19 cellular contexts compared by ENCODE assay signal in the genomic region with DNA sequence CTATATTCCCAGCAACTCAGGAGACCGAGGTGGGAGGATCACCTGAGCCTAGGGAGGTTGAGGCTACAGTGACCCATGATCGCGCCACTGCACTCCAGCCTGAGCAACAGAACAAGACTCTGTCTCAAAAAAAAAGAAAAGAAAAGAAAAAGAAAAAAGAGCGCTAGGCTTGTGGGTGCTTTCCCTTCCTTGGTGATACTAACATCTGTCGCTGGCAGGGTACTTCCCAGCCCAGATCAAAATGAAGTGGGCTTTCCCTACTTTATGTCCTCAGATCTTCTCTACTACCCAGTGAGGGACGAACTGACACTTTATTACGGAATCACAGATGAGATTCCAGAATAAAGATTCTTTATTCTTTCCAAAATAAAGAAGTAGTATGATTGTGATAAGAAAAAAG.
DNase-seq lines count a peak whose midpoint lies in the region; ATAC-seq and TF ChIP-seq lines count a peak whose summit lies in the region.
"Had no signal": no experiment of that assay in that cellular context is flagged by ENCODE, and none has a peak within 500 bp of the region (broad histone marks: within the 10 kb centered on the region; RNA-seq: fewer than 3 reads in every experiment).

No MANE protein-coding gene starts in this region.

- no peaks in the 10 kb centered on the region for H3K27me3 ChIP-seq in MM.1S (replicated peaks; ENCODE audit: insufficient read depth, low read length)
- H3K27me3 ChIP-seq: SJSA1 had no signal

- H3K36me3 Mint-ChIP-seq in activated naive CD4-positive, alpha-beta T cell treated with anti-CD3 and anti-CD28 coated beads, Interleukin-2, amount 50 U/mL, for 72 hours = no peaks in the 10 kb centered on the region
- no peaks in the 10 kb centered on the region for H3K36me3 Mint-ChIP-seq in activated naive CD4-positive, alpha-beta T cell treated with anti-CD3 and anti-CD28 coated beads, Interleukin-2, amount 10 ng/mL, durations not matched to agents 7 days and 5 days

- no peaks in the 10 kb centered on the region for H3F3A ChIP-seq in MM.1S (ENCODE audit: insufficient read depth, low read length)

- no peaks in the 10 kb centered on the region for H3K4me1 ChIP-seq in MM.1S (ENCODE audit: low read length)
- H3K4me1 ChIP-seq: HAP-1, SJSA1 had no signal

- H3K79me2 ChIP-seq in MM.1S (ENCODE audit: low read length) = no peaks in the 10 kb centered on the region

- TF ChIP-seq CTCF in MM.1S (IDR thresholded peaks at IDR 0.05; ENCODE audit: low read length) = no peak

- no peak overlapping the region for H3K27ac ChIP-seq in MM.1S (ENCODE audit: low read length)
- H3K27ac ChIP-seq: C4-2B, GM23248, HL-60, SJSA1 had no signal

- H3K9me3 ChIP-seq in MM.1S (replicated peaks; ENCODE audit: insufficient read depth, low read length) = no peaks in the 10 kb centered on the region
- H3K9me3 ChIP-seq: HAP-1, SJSA1 had no signal

- no peaks in the 10 kb centered on the region for H3K9me3 Mint-ChIP-seq in activated naive CD4-positive, alpha-beta T cell treated with anti-CD3 and anti-CD28 coated beads, Interleukin-2, amount 50 U/mL, for 72 hours
- H3K9me3 Mint-ChIP-seq in activated naive CD4-positive, alpha-beta T cell treated with anti-CD3 and anti-CD28 coated beads, Interleukin-2, amount 10 ng/mL, durations not matched to agents 7 days and 5 days = no peaks in the 10 kb centered on the region
- H3K9me3 Mint-ChIP-seq: IgD-negative memory B cell had no signal

- no peak overlapping the region for H3K4me3 Mint-ChIP-seq in activated naive CD4-positive, alpha-beta T cell treated with anti-CD3 and anti-CD28 coated beads, Interleukin-2, amount 10 ng/mL, durations not matched to agents 7 days and 5 days
- H3K4me3 Mint-ChIP-seq: IgD-negative memory B cell had no signal

- CTCF ChIA-PET in activated naive CD4-positive, alpha-beta T cell treated with anti-CD3 and anti-CD28 coated beads, Interleukin-2, amount 10 ng/mL, durations not matched to agents 7 days and 5 days (lab: Charles Lee) = no interaction called here

- DNase-seq in activated naive CD4-positive, alpha-beta T cell treated with anti-CD3 and anti-CD28 coated beads, Interleukin-2, amount 50 U/mL, for 72 hours (ENCODE audit: low spot score in 2 of 2) = no peak
- DNase-seq in activated naive CD4-positive, alpha-beta T cell treated with anti-CD3 and anti-CD28 coated beads, Interleukin-2, amount 10 ng/mL, durations not matched to agents 7 days and 5 days = no peak
- DNase-seq in NCI-H2171 treated with DMSO at 0.1 percent for 48 hours (lab: John Stamatoyannopoulos, UW) = peak; percentile 45
- peak; percentile 14 for DNase-seq in islet precursor cell
- DNase-seq in MM.1S = no peak
- DNase-seq in NCI-H146 treated with DMSO at 0.1 percent for 48 hours (lab: John Stamatoyannopoulos, UW; ENCODE audit: unreplicated experiment) = no peak
- DNase-seq: GM23248, Karpas-422, NCI-H1048, NCI-H1436 treated with DMSO at 0.1 percent for 48 hours, NCI-H2029 treated with DMSO at 0.1 percent for 48 hours, NCI-H446 treated with DMSO at 0.1 percent for 48 hours had no signal

- H3K4me1 Mint-ChIP-seq in activated naive CD4-positive, alpha-beta T cell treated with anti-CD3 and anti-CD28 coated beads, Interleukin-2, amount 10 ng/mL, durations not matched to agents 7 days and 5 days = peaks cover 7% of the 10 kb centered on the region

- no peaks in the 10 kb centered on the region for H3K27me3 Mint-ChIP-seq in activated naive CD4-positive, alpha-beta T cell treated with anti-CD3 and anti-CD28 coated beads, Interleukin-2, amount 10 ng/mL, durations not matched to agents 7 days and 5 days
- H3K27me3 Mint-ChIP-seq: IgD-negative memory B cell had no signal

- H3K4me2 ChIP-seq in MM.1S (ENCODE audit: low read depth, low read length) = no peak overlapping the region

- H3K36me3 ChIP-seq in MM.1S (replicated peaks; ENCODE audit: insufficient read depth, low read length) = no peaks in the 10 kb centered on the region
- H3K36me3 ChIP-seq: HAP-1, SJSA1 had no signal

- no peak overlapping the region for H3K9ac ChIP-seq in MM.1S (ENCODE audit: low read length)
- H3K9ac ChIP-seq: GM23248 had no signal

- no peak overlapping the region for H3K4me3 ChIP-seq in MM.1S (ENCODE audit: low read length)
- H3K4me3 ChIP-seq: GM23248, HAP-1, SJSA1 had no signal

- no peak overlapping the region for H2AFZ ChIP-seq in MM.1S (ENCODE audit: low read length)
- H2AFZ ChIP-seq: GM23248 had no signal

- no peaks in the 10 kb centered on the region for H4K20me1 ChIP-seq in MM.1S (ENCODE audit: insufficient read depth, low read length)

- peak in 1 of 2 donors; percentile 33 for ATAC-seq in activated naive CD4-positive, alpha-beta T cell treated with anti-CD3 and anti-CD28 coated beads, Interleukin-2, amount 50 U/mL, for 72 hours
- ATAC-seq in GM18909 (IDR thresholded peaks at IDR 0.05; ENCODE audit: poor library complexity, unreplicated experiment) = no peak
- ATAC-seq: Panc1 had no signal

- H3K9me2 ChIP-seq in MM.1S (replicated peaks; ENCODE audit: insufficient read depth, low read length) = no peaks in the 10 kb centered on the region

- H3K27ac Mint-ChIP-seq in activated naive CD4-positive, alpha-beta T cell treated with anti-CD3 and anti-CD28 coated beads, Interleukin-2, amount 50 U/mL, for 72 hours = peak overlapping the region; percentile 39 to 68
- H3K27ac Mint-ChIP-seq in activated naive CD4-positive, alpha-beta T cell treated with anti-CD3 and anti-CD28 coated beads, Interleukin-2, amount 10 ng/mL, durations not matched to agents 7 days and 5 days = no peak overlapping the region
- H3K27ac Mint-ChIP-seq: IgD-negative memory B cell had no signal

Comparison
In these comparisons a context has a peak if more than half of its experiments do, and no peak if none do; other contexts are left out.
1. DNase-seq: peak in NCI-H2171 treated with DMSO at 0.1 percent for 48 hours (single experiment) and islet precursor cell (single experiment); none in activated naive CD4-positive, alpha-beta T cell treated with anti-CD3 and anti-CD28 coated beads, Interleukin-2, amount 50 U/mL, for 72 hours (0 of 2), activated naive CD4-positive, alpha-beta T cell treated with anti-CD3 and anti-CD28 coated beads, Interleukin-2, amount 10 ng/mL, durations not matched to agents 7 days and 5 days (single experiment), MM.1S (single experiment) and NCI-H146 treated with DMSO at 0.1 percent for 48 hours (single experiment).